In genomic region chr4:94419549-94419948, GRCh38 we compare ENCODE assay signal across 20 cellular contexts.
"Had no signal": no experiment of that assay in that cellular context is flagged by ENCODE, and none has a peak within 500 bp of the region (broad histone marks: within the 10 kb centered on the region; RNA-seq: fewer than 3 reads in every experiment).

No MANE protein-coding gene starts in this region.

- H3K4me1 Mint-ChIP-seq: activated T-helper 17 cell treated with anti-CD3 and anti-CD28 coated beads, Interleukin-2, amount 50 U/mL, for 72 hours; immature natural killer cell; neural crest cell; T-cell had no signal

- H3K27ac Mint-ChIP-seq: activated T-helper 17 cell treated with anti-CD3 and anti-CD28 coated beads, Interleukin-2, amount 50 U/mL, for 72 hours; dendritic cell treated with granulocyte-macrophage colony-stimulating factor and Interleukin-4, amounts not matched to agents 40 ng/mL and 50 ng/mL, for 4 days; immature natural killer cell; mesothelial cell of epicardium; T-cell had no signal

- DNase-seq: activated CD4-positive, alpha-beta T cell treated with anti-CD3 and anti-CD28 coated beads, Interleukin-2, amount 50 U/mL, for 1 hour; activated naive CD4-positive, alpha-beta T cell treated with Interleukin-2 at 50 U/mL for 16 hours; anterior cingulate cortex; effector memory CD4-positive, alpha-beta T cell; foreskin melanocyte; head of caudate nucleus; immature natural killer cell; lower lobe of right lung; ovary; stimulated activated CD4-positive, alpha-beta T cell treated with anti-CD3 and anti-CD28 coated beads, Interleukin-4, amount 100 ng/mL, for 24 hours; stimulated activated naive CD4-positive, alpha-beta T cell treated with Interleukin-2 at 50 U/mL for 16 hours; T-cell; T-helper 9 cell; upper lobe of left lung had no signal

- H3K27ac ChIP-seq: brain microvascular endothelial cell, lower lobe of right lung, ovary, skin epidermis, upper lobe of left lung had no signal

- H3K27me3 Mint-ChIP-seq: dendritic cell treated with granulocyte-macrophage colony-stimulating factor and Interleukin-4, amounts not matched to agents 40 ng/mL and 50 ng/mL, for 4 days had no signal

- H3K27me3 ChIP-seq: brain microvascular endothelial cell, ovary, upper lobe of left lung had no signal

- H3K4me3 Mint-ChIP-seq: activated T-helper 17 cell treated with anti-CD3 and anti-CD28 coated beads, Interleukin-2, amount 50 U/mL, for 72 hours; dendritic cell treated with granulocyte-macrophage colony-stimulating factor and Interleukin-4, amounts not matched to agents 40 ng/mL and 50 ng/mL, for 4 days; immature natural killer cell; mesothelial cell of epicardium; neural crest cell; T-cell had no signal

- H3K36me3 ChIP-seq: brain microvascular endothelial cell, lower lobe of right lung, ovary, upper lobe of left lung had no signal

- H3K4me1 ChIP-seq: lower lobe of right lung, upper lobe of left lung had no signal

- H3K9me3 ChIP-seq: lower lobe of right lung, ovary, upper lobe of left lung had no signal

- H3K4me3 ChIP-seq: lower lobe of right lung, ovary, skin epidermis, upper lobe of left lung had no signal
